In the genomic region with DNA sequence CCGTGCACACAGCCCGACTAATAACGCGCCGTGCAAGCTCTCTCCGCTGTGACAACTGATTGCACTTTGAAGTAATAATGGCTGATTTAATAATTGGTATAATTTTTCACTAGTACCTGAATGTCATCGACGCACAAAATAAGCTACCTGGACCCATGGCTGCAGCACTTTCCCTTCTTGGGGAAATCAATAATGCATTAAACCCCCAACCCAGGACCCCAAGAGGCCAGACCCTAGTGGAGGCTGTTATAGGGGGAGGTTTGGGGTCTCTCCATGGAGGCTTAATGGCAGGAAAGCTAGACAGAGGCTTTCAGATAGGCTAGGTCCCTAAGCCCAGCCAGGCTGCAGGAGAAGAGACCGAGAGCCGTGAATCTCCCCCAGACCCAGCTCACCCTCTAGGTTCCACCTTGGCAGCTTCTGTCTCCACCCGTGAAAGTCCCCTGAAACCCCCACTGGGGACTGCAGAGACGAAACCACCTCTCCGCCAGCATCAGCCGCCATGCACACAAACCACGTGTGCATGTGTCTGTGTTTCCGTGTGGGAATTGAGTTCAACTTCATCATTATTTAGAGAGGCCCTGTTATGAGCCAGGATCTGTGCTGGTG, we compare ENCODE assay signal across 15 cellular contexts.
DNase-seq lines count a peak whose midpoint lies in the region; ATAC-seq and TF ChIP-seq lines count a peak whose summit lies in the region.
"Had no signal": no experiment of that assay in that cellular context is flagged by ENCODE, and none has a peak within 500 bp of the region (broad histone marks: within the 10 kb centered on the region; RNA-seq: fewer than 3 reads in every experiment).

No MANE protein-coding gene starts in this region.

- DNase-seq in GM23338 (ENCODE audit: low spot score), result no peak
- peak; percentile 7 to 61 for DNase-seq in lower leg skin (ENCODE audit: low spot score in 2 of 2)
- DNase-seq in stimulated activated CD8-positive, alpha-beta memory T cell treated with anti-CD3 and anti-CD28 coated beads, Interleukin-4, amount 100 ng/mL, for 48 hours, result peak; percentile 9
- no peak for DNase-seq in RWPE1 (ENCODE audit: low spot score)
- DNase-seq in activated naive CD4-positive, alpha-beta T cell treated with Interleukin-2 at 50 U/mL for 16 hours, result no peak
- DNase-seq in NOMO-1 treated with DMSO at 0.1 percent for 48 hours (lab: John Stamatoyannopoulos, UW; ENCODE audit: unreplicated experiment), result no peak
- DNase-seq: ACHN, DND-41, GDM1, NCI-H1436 treated with DMSO at 0.1 percent for 48 hours, NCI-H2081 treated with DMSO at 0.1 percent for 48 hours had no signal

- no peak for ATAC-seq in GM23338
- ATAC-seq: CD8-positive, alpha-beta T cell had no signal

- no peaks in the 10 kb centered on the region for H3K79me2 ChIP-seq in GM23338 (replicated peaks; ENCODE audit: insufficient read depth)

- H3K36me3 ChIP-seq in BLaER1 treated with 17β-estradiol and CSF1 and Interleukin-3, amounts not matched to agents 10 nM and 100 nM, result no peaks in the 10 kb centered on the region
- no peaks in the 10 kb centered on the region for H3K36me3 ChIP-seq in GM23338 (ENCODE audit: insufficient read depth)

- peaks cover 0 to 23% (median 0%) of the 10 kb centered on the region in 11 experiments; a peak in 4 of 22 replicates for H3K27me3 ChIP-seq in BLaER1 treated with 17β-estradiol and CSF1 and Interleukin-3, amounts not matched to agents 10 nM and 100 nM
- H3K27me3 ChIP-seq in GM23338 (ENCODE audit: insufficient read depth), result no peaks in the 10 kb centered on the region

- no peaks in the 10 kb centered on the region for H3K9me3 ChIP-seq in BLaER1 treated with 17β-estradiol and CSF1 and Interleukin-3, amounts not matched to agents 10 nM and 100 nM (replicated peaks in 1 of 11)

- H3K4me1 Mint-ChIP-seq in GM23338, result peaks cover 24% of the 10 kb centered on the region
- H3K4me1 Mint-ChIP-seq: B cell, IgD-negative memory B cell had no signal

- H3K36me3 Mint-ChIP-seq in GM23338 (ENCODE audit: low read depth), result no peaks in the 10 kb centered on the region
- H3K36me3 Mint-ChIP-seq: CD8-positive, alpha-beta T cell; IgD-negative memory B cell had no signal

- POLR2A ChIA-PET in RWPE1 (lab: Yijun Ruan, JAX; ENCODE audit: low non-redundant PET), result no interaction called here

- H3K27ac ChIP-seq in BLaER1 treated with 17β-estradiol and CSF1 and Interleukin-3, amounts not matched to agents 10 nM and 100 nM, result peak overlapping the region in 5 of 11 experiments; percentile 1 to 65 (median 56); a peak in 8 of 22 replicates
- no peak overlapping the region for H3K27ac ChIP-seq in GM23338 (ENCODE audit: low read depth)
- no peak overlapping the region for H3K27ac ChIP-seq in RWPE1

- H3K9me3 Mint-ChIP-seq in GM23338, result no peaks in the 10 kb centered on the region
- H3K9me3 Mint-ChIP-seq: CD8-positive, alpha-beta T cell had no signal

- no peaks in the 10 kb centered on the region for H3F3A ChIP-seq in GM23338 (replicated peaks; ENCODE audit: low read depth)

- H3K27ac Mint-ChIP-seq in GM23338, result no peak overlapping the region; the same call in 1 of the 2 replicates
- H3K27ac Mint-ChIP-seq: B cell; CD8-positive, alpha-beta T cell; IgD-negative memory B cell had no signal

- TF ChIP-seq POLR2A in lower leg skin (IDR thresholded peaks at IDR 0.05), result no peak

- peak overlapping the region in 4 of 10 experiments; percentile 26 to 37 (median 31); a peak in 7 of 20 replicates for H3K4me3 ChIP-seq in BLaER1 treated with 17β-estradiol and CSF1 and Interleukin-3, amounts not matched to agents 10 nM and 100 nM
- H3K4me3 ChIP-seq in GM23338 (no peak overlapping the region), lower leg skin (ENCODE audit: low read depth, poor library complexity, severe bottlenecking) (no peak overlapping the region)

- peaks cover 15 to 95% (median 89%) of the 10 kb centered on the region in 10 experiments for H3K4me1 ChIP-seq in BLaER1 treated with 17β-estradiol and CSF1 and Interleukin-3, amounts not matched to agents 10 nM and 100 nM
- H3K4me1 ChIP-seq in GM23338 (ENCODE audit: insufficient read depth), result peaks cover 8% of the 10 kb centered on the region; the same call in 1 of the 2 replicates

- H3K9me2 ChIP-seq in GM23338 (ENCODE audit: insufficient read depth), result peaks cover 7% of the 10 kb centered on the region; the same call in 1 of the 2 replicates

- 64 to 68% methylated on average over 16 of the region's 16 CpGs for WGBS in lower leg skin, 2 donors

- peak overlapping the region; percentile 65 to 93 (median 85) for H3K4me2 ChIP-seq in BLaER1 treated with 17β-estradiol and CSF1 and Interleukin-3, amounts not matched to agents 10 nM and 100 nM
- H3K4me2 ChIP-seq in GM23338, result 0 out of 2 replicates have a peak overlapping the region, but pooled peaks have one; percentile 24

- peak overlapping the region in 4 of 11 experiments; percentile 5 to 66 (median 49); a peak in 7 of 22 replicates for H3K9ac ChIP-seq in BLaER1 treated with 17β-estradiol and CSF1 and Interleukin-3, amounts not matched to agents 10 nM and 100 nM

- H4K20me1 ChIP-seq in BLaER1 treated with 17β-estradiol and CSF1 and Interleukin-3, amounts not matched to agents 10 nM and 100 nM, result no peaks in the 10 kb centered on the region
- H4K20me1 ChIP-seq in GM23338 (replicated peaks; ENCODE audit: insufficient read depth), result no peaks in the 10 kb centered on the region

- H3K4me3 Mint-ChIP-seq in GM23338, result no peak overlapping the region
- H3K4me3 Mint-ChIP-seq: B cell; CD8-positive, alpha-beta T cell; IgD-negative memory B cell had no signal

- CTCF ChIA-PET in RWPE1 (lab: Yijun Ruan, JAX), result no interaction called here

- TF ChIP-seq CTCF in GM23338 (conservative IDR thresholded peaks at IDR 0.05; ENCODE audit: low read depth in 2 of 2) (no peak), lower leg skin (IDR thresholded peaks at IDR 0.05) (no peak), RWPE1 (conservative IDR thresholded peaks at IDR 0.05; ENCODE audit: low read depth) (no peak)

- peaks cover 12% of the 10 kb centered on the region for H3K27me3 Mint-ChIP-seq in GM23338 (ENCODE audit: insufficient read depth, low read depth, poor library complexity)

- H2AFZ ChIP-seq in GM23338, result peak overlapping the region; percentile 66; the same call in 1 of the 2 replicates

- intact Hi-C loops in lower leg skin (cut with DNase I; ENCODE audit: low total_unique reads), result no loop called here

TF ChIP-seq in GM23338, 12 proteins besides CTCF, POLR2A, EP300 and RAD21 (continues in another document):
- TF ChIP-seq ZNF114 (CRISPR knock-in tag; IDR thresholded peaks at IDR 0.05) (no peak), CREB1 (CRISPR knock-in tag; IDR thresholded peaks at IDR 0.05; ENCODE audit: low read depth) (no peak), NANOG (IDR thresholded peaks at IDR 0.05; ENCODE audit: borderline replicate concordance) (no peak)
- TF ChIP-seq, protein P1, sequence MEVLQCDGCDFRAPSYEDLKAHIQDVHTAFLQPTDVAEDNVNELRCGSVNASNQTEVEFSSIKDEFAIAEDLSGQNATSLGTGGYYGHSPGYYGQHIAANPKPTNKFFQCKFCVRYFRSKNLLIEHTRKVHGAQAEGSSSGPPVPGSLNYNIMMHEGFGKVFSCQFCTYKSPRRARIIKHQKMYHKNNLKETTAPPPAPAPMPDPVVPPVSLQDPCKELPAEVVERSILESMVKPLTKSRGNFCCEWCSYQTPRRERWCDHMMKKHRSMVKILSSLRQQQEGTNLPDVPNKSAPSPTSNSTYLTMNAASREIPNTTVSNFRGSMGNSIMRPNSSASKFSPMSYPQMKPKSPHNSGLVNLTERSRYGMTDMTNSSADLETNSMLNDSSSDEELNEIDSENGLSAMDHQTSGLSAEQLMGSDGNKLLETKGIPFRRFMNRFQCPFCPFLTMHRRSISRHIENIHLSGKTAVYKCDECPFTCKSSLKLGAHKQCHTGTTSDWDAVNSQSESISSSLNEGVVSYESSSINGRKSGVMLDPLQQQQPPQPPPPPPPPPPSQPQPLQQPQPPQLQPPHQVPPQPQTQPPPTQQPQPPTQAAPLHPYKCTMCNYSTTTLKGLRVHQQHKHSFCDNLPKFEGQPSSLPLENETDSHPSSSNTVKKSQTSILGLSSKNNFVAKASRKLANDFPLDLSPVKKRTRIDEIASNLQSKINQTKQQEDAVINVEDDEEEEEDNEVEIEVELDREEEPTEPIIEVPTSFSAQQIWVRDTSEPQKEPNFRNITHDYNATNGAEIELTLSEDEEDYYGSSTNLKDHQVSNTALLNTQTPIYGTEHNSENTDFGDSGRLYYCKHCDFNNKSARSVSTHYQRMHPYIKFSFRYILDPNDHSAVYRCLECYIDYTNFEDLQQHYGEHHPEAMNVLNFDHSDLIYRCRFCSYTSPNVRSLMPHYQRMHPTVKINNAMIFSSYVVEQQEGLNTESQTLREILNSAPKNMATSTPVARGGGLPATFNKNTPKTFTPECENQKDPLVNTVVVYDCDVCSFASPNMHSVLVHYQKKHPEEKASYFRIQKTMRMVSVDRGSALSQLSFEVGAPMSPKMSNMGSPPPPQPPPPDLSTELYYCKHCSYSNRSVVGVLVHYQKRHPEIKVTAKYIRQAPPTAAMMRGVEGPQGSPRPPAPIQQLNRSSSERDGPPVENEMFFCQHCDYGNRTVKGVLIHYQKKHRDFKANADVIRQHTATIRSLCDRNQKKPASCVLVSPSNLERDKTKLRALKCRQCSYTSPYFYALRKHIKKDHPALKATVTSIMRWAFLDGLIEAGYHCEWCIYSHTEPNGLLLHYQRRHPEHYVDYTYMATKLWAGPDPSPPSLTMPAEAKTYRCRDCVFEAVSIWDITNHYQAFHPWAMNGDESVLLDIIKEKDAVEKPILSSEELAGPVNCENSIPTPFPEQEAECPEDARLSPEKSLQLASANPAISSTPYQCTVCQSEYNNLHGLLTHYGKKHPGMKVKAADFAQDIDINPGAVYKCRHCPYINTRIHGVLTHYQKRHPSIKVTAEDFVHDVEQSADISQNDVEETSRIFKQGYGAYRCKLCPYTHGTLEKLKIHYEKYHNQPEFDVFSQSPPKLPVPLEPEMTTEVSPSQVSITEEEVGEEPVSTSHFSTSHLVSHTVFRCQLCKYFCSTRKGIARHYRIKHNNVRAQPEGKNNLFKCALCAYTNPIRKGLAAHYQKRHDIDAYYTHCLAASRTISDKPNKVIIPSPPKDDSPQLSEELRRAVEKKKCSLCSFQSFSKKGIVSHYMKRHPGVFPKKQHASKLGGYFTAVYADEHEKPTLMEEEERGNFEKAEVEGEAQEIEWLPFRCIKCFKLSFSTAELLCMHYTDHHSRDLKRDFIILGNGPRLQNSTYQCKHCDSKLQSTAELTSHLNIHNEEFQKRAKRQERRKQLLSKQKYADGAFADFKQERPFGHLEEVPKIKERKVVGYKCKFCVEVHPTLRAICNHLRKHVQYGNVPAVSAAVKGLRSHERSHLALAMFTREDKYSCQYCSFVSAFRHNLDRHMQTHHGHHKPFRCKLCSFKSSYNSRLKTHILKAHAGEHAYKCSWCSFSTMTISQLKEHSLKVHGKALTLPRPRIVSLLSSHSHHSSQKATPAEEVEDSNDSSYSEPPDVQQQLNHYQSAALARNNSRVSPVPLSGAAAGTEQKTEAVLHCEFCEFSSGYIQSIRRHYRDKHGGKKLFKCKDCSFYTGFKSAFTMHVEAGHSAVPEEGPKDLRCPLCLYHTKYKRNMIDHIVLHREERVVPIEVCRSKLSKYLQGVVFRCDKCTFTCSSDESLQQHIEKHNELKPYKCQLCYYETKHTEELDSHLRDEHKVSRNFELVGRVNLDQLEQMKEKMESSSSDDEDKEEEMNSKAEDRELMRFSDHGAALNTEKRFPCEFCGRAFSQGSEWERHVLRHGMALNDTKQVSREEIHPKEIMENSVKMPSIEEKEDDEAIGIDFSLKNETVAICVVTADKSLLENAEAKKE (CRISPR knock-in tag; IDR thresholded peaks at IDR 0.05), result no peak

Comparison
In these comparisons a context has a peak if more than half of its experiments do, and no peak if none do; other contexts are left out.
1. DNase-seq: peak in lower leg skin (2 of 2) and stimulated activated CD8-positive, alpha-beta memory T cell treated with anti-CD3 and anti-CD28 coated beads, Interleukin-4, amount 100 ng/mL, for 48 hours (single experiment); none in GM23338 (single experiment), RWPE1 (single experiment), activated naive CD4-positive, alpha-beta T cell treated with Interleukin-2 at 50 U/mL for 16 hours (single experiment) and NOMO-1 treated with DMSO at 0.1 percent for 48 hours (single experiment).